ENCODE assay signal across 8 cellular contexts in the genomic region with DNA sequence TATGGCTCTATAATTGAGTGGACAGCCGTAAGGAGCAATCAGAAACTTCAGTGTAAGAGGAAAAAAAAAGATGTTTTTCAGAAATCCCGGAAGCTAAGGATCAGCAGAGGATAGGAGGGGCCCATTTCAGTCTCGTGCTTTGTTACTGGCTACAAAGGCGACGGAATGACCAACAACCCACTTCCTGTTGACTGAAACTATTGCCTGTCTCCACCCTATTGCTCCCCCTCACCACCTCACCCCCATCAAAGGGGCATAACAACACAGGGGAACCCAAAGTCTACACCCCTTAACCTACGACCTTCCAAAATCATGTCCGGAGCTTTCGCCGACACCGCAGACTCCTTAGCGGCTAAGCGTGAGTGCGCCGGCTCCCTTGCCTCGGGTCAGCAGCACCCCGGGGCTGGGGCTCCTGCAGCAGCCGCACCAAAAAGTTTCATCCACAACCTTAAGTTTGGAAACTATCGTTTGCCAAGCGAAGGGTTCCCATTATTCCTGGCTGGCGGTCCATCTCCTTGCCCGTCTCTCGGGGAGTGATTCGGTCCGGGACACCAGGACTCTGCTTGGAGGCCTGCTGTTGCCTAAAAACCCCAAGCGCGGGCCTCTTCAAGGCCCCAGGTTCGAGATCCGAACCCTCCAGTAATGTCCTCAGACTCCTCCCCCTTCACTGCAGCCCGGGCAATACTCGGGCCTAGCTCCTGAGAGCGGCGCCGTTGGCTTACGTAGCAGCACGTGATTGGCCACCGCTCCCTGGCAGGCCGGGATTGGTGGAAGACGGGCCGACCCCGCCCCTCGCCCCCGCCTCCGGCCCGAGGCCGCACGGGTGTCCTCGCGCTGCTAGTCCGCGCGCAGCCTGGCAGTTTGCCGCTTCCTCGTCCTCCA. TPM values are rescaled to one million over a fixed set of nuclear protein-coding genes. Genes with fewer than 3 reads are reported as not detected.
A peak's percentile ranks its signal among the peaks of the same experiment; 100 is the strongest.
DNase-seq lines count a peak whose midpoint lies in the region; ATAC-seq and TF ChIP-seq lines count a peak whose summit lies in the region.

TSS of gene TPP2 (plus strand) at position 840 of the 882 bp plus-strand sequence. CDS start 53 bp downstream, outside the sequence.

- no peaks in the 10 kb centered on the region for H3K9me3 Mint-ChIP-seq in WTC11

- CTCF ChIA-PET in AG04450 (lab: Charles Lee) (interaction anchor here (0.8 to 1.2 kb wide), 5 partner anchors 10 to 128 kb away, joined by 3 to 5 read pairs (median 4); no protein-coding TSS in a partner anchor), WTC11 (lab: Charles Lee) (interaction anchor here (1.0 to 1.9 kb wide), 4 partner anchors 15 to 472 kb away, joined by 3 to 6 read pairs (median 4); partner anchors contain the start of gene ERCC5)

- peak within 1 kb of the TSS; percentile 92 for H3K9ac ChIP-seq in smooth muscle cell (ENCODE audit: low read depth)

- no peaks in the 10 kb centered on the region; the same call in 1 of the 2 replicates for H3K36me3 Mint-ChIP-seq in WTC11

- peaks cover 46% of the 10 kb centered on the region for H3K79me2 ChIP-seq in smooth muscle cell (ENCODE audit: low read depth)

- TF ChIP-seq CTCF in AG04450 (IDR thresholded peaks at IDR 0.05; ENCODE audit: low read depth, low read length) (no peak), WTC11 (IDR thresholded peaks at IDR 0.05) (no peak), cardiac fibroblast (IDR thresholded peaks at IDR 0.05; ENCODE audit: low read depth, low read length) (no peak), smooth muscle cell (IDR thresholded peaks at IDR 0.05; ENCODE audit: borderline replicate concordance, insufficient read depth, poor library complexity, severe bottlenecking) (no peak)

- H3K27me3 Mint-ChIP-seq in WTC11 (ENCODE audit: low read depth): no peaks in the 10 kb centered on the region

- H3K4me3 ChIP-seq in AG04450 (ENCODE audit: low read depth, low read length) (peak within 1 kb of the TSS; percentile 93), cardiac fibroblast (replicated peaks in 1 of 2; ENCODE audit: low read depth in 2 of 2, low read length in 2 of 2) (peak within 1 kb of the TSS; percentile 81 to 85), smooth muscle cell (peak within 1 kb of the TSS; percentile 94)

- H3K36me3 ChIP-seq in smooth muscle cell (ENCODE audit: low read depth): no peaks in the 10 kb centered on the region

- peaks cover 14% of the 10 kb centered on the region for H3K4me1 ChIP-seq in smooth muscle cell (ENCODE audit: low read depth)

- H3K9me3 ChIP-seq in AG04450 (ENCODE audit: control insufficient read depth, insufficient read depth, low read length): no peaks in the 10 kb centered on the region; the same call in 1 of the 2 replicates
- H3K9me3 ChIP-seq in smooth muscle cell (replicated peaks; ENCODE audit: low read depth): no peaks in the 10 kb centered on the region

- H3K27ac Mint-ChIP-seq in WTC11: peak within 1 kb of the TSS; percentile 99

- H3K27ac ChIP-seq in AG04450 (ENCODE audit: low read depth, low read length) (peak within 1 kb of the TSS; percentile 100), smooth muscle cell (ENCODE audit: low read depth) (peak within 1 kb of the TSS; percentile 90)

- under 1% methylated on average over 53 of the region's 53 CpGs for WGBS in smooth muscle cell (ENCODE audit: low lambda C conversion rate)

- peak within 1 kb of the TSS; percentile 95 for H3K4me2 ChIP-seq in smooth muscle cell

- peaks cover 48% of the 10 kb centered on the region for H3K4me1 Mint-ChIP-seq in WTC11

- peak; percentile 97 for DNase-seq in AG04450 (ENCODE audit: low read depth, low spot score)
- peak; percentile 96 for DNase-seq in NCI-H226
- DNase-seq in WTC11 (ENCODE audit: low spot score): peak; percentile 99
- peak; percentile 99 to 100 for DNase-seq in cardiac fibroblast (ENCODE audit: low read depth in 2 of 2)
- peak; percentile 99 for DNase-seq in iPS-NIHi7 (ENCODE audit: extremely low spot score)
- peak; percentile 92 for DNase-seq in smooth muscle cell (lab: John Stamatoyannopoulos, UW; ENCODE audit: unreplicated experiment)

- H3F3A ChIP-seq in smooth muscle cell (ENCODE audit: low read depth): peaks cover 15% of the 10 kb centered on the region

- peak within 1 kb of the TSS; percentile 96 for H3K4me3 Mint-ChIP-seq in WTC11

- H3K27me3 ChIP-seq in AG04450 (ENCODE audit: control insufficient read depth, insufficient read depth, low read length) (no peaks in the 10 kb centered on the region), smooth muscle cell (ENCODE audit: low read depth) (no peaks in the 10 kb centered on the region)

- peak; percentile 79 for ATAC-seq in GM18909 (IDR thresholded peaks at IDR 0.05; ENCODE audit: poor library complexity, unreplicated experiment)
- peak; percentile 78 for ATAC-seq in HG03175 (IDR thresholded peaks at IDR 0.05; ENCODE audit: unreplicated experiment)
- ATAC-seq in WTC11: peak; percentile 85

- peak within 1 kb of the TSS; percentile 94 for H2AFZ ChIP-seq in smooth muscle cell (ENCODE audit: low read depth)

- H4K20me1 ChIP-seq in smooth muscle cell (ENCODE audit: low read depth): peaks cover 36% of the 10 kb centered on the region

- POLR2A ChIA-PET in AG04450 (lab: Yijun Ruan, JAX) (interaction anchor here (1.0 to 1.8 kb wide), 7 partner anchors 9 to 250 kb away, joined by 3 to 15 read pairs (median 6); partner anchors contain the start of genes ERCC5 and TEX30), WTC11 (lab: Charles Lee) (interaction anchor here (0.6 to 1.6 kb wide), 7 partner anchors 9 to 250 kb away, joined by 3 to 15 read pairs (median 4); partner anchors contain the start of gene ERCC5)

TF ChIP-seq in WTC11, 78 proteins besides CTCF, POLR2A, EP300 and RAD21 (continues in another document):
- no peak for TF ChIP-seq MYBL2 (CRISPR knock-in tag; IDR thresholded peaks at IDR 0.05)
- peak; percentile 93 for TF ChIP-seq NFYB (CRISPR knock-in tag; conservative IDR thresholded peaks at IDR 0.05; ENCODE audit: low read depth)
- TF ChIP-seq, protein P1, sequence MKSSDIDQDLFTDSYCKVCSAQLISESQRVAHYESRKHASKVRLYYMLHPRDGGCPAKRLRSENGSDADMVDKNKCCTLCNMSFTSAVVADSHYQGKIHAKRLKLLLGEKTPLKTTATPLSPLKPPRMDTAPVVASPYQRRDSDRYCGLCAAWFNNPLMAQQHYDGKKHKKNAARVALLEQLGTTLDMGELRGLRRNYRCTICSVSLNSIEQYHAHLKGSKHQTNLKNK (CRISPR knock-in tag; IDR thresholded peaks at IDR 0.05): no peak
- TF ChIP-seq NR1H2 (CRISPR knock-in tag; IDR thresholded peaks at IDR 0.05): no peak
- TF ChIP-seq ZNF425 (CRISPR knock-in tag; conservative IDR thresholded peaks at IDR 0.05): no peak
- TF ChIP-seq, protein P2, sequence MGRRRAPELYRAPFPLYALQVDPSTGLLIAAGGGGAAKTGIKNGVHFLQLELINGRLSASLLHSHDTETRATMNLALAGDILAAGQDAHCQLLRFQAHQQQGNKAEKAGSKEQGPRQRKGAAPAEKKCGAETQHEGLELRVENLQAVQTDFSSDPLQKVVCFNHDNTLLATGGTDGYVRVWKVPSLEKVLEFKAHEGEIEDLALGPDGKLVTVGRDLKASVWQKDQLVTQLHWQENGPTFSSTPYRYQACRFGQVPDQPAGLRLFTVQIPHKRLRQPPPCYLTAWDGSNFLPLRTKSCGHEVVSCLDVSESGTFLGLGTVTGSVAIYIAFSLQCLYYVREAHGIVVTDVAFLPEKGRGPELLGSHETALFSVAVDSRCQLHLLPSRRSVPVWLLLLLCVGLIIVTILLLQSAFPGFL (CRISPR knock-in tag; IDR thresholded peaks at IDR 0.05; ENCODE audit: borderline replicate concordance): no peak
- TF ChIP-seq, protein P3, sequence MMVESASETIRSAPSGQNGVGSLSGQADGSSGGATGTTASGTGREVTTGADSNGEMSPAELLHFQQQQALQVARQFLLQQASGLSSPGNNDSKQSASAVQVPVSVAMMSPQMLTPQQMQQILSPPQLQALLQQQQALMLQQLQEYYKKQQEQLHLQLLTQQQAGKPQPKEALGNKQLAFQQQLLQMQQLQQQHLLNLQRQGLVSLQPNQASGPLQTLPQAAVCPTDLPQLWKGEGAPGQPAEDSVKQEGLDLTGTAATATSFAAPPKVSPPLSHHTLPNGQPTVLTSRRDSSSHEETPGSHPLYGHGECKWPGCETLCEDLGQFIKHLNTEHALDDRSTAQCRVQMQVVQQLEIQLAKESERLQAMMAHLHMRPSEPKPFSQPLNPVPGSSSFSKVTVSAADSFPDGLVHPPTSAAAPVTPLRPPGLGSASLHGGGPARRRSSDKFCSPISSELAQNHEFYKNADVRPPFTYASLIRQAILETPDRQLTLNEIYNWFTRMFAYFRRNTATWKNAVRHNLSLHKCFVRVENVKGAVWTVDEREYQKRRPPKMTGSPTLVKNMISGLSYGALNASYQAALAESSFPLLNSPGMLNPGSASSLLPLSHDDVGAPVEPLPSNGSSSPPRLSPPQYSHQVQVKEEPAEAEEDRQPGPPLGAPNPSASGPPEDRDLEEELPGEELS (CRISPR knock-in tag; IDR thresholded peaks at IDR 0.05): no peak
- peak; percentile 54 for TF ChIP-seq GABPB1 (CRISPR knock-in tag; IDR thresholded peaks at IDR 0.05)

RNA-seq across cellular contexts. Expression of gene TPP2, which starts in this region (rescaled TPM):
- polyA plus RNA-seq in AG04450 (2011; rRNA removed) (40.9 and 49.8 TPM in 2 replicates), smooth muscle cell (13.0 and 14.2 TPM in 2 replicates)
- polyA minus RNA-seq in AG04450 (2011; rRNA and poly(A)+ RNA removed): 34.7 and 49.4 TPM in 2 replicates
- total RNA-seq in WTC11 (2021) (52.9 to 68.3 TPM (median 57.5 TPM) in 3 replicates), smooth muscle cell (38.7 and 51.6 TPM in 2 replicates)

Comparison
In these comparisons a context has a peak if more than half of its experiments do, and no peak if none do; other contexts are left out.
1. Peak in every context shown above with its lines: DNase-seq, ATAC-seq, H3K4me3 ChIP-seq and H3K27ac ChIP-seq.